35 cellular contexts compared by ENCODE assay signal in the genomic region with DNA sequence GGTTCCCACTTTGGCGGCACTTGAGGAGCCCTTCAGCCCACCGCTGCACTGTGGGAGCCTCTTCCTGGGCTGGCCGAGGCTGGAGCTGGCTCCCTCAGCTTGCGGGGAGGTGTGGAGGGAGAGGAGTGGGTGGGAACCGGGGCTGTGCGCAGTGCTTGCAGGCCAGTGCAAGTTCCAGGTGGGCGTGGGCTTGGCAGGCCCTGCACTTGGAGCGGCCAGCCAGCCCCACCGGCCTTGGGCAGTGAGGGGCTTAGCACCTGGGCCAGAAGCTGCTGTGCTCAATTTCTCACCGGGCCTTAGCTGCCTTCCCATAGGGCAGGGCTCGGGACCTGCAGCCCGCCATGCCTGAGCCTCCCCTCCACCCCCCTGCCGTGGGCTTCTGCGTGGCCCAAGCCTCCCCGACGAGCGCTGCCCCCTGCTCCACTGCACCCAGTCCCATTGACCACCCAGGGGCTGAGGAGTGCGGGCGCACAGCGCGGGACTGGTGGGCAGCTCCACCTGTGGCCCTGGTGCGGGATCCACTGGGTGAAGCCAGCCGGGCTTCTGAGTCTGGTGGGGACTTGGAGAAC.
DNase-seq lines count a peak whose midpoint lies in the region; ATAC-seq, FAIRE-seq and TF ChIP-seq lines count a peak whose summit lies in the region.
"Had no signal": no experiment of that assay in that cellular context is flagged by ENCODE, and none has a peak within 500 bp of the region (broad histone marks: within the 10 kb centered on the region; RNA-seq: fewer than 3 reads in every experiment).

No MANE protein-coding gene starts in this region.

- no peaks in the 10 kb centered on the region for H3K36me3 Mint-ChIP-seq in chondrocyte (ENCODE audit: low read depth)
- H3K36me3 Mint-ChIP-seq: CD14-positive monocyte; CD4-positive, alpha-beta memory T cell; CD8-positive, alpha-beta memory T cell; CD8-positive, alpha-beta T cell had no signal

- H3K27ac Mint-ChIP-seq in chondrocyte (ENCODE audit: unreplicated experiment): no peak overlapping the region
- H3K27ac Mint-ChIP-seq: B cell; CD4-positive, alpha-beta memory T cell; CD4-positive, alpha-beta T cell; CD8-positive, alpha-beta memory T cell; CD8-positive, alpha-beta T cell had no signal

- H3K27me3 Mint-ChIP-seq in chondrocyte (ENCODE audit: low read depth): peaks cover 4% of the 10 kb centered on the region
- H3K27me3 Mint-ChIP-seq: B cell; CD4-positive, alpha-beta memory T cell; CD4-positive, alpha-beta T cell; CD4-positive, CD25-positive, alpha-beta regulatory T cell had no signal

- no peaks in the 10 kb centered on the region for H3K4me1 Mint-ChIP-seq in chondrocyte (ENCODE audit: low read depth)
- H3K4me1 Mint-ChIP-seq: B cell; CD14-positive monocyte; CD8-positive, alpha-beta memory T cell had no signal

- ATAC-seq in Right ventricle myocardium inferior (no peak), HG02759 (IDR thresholded peaks at IDR 0.05; ENCODE audit: unreplicated experiment) (no peak)
- ATAC-seq: A549; CD8-positive, alpha-beta T cell had no signal

- no peak overlapping the region for H3K27ac ChIP-seq in kidney (ENCODE audit: low read depth in 2 of 2, low read length in 2 of 2)
- H3K27ac ChIP-seq: 22Rv1; A549; BLaER1; BLaER1 treated with 17β-estradiol and CSF1 and Interleukin-3, amounts not matched to agents 10 nM and 100 nM; C4-2B had no signal

- H3K4me3 ChIP-seq in kidney (ENCODE audit: low read length in 2 of 2): no peak overlapping the region
- H3K4me3 ChIP-seq: A549; BLaER1; BLaER1 treated with 17β-estradiol and CSF1 and Interleukin-3, amounts not matched to agents 10 nM and 100 nM had no signal

- DNase-seq in activated gamma-delta T cell (lab: John Stamatoyannopoulos, UW) (peak; percentile 5), activated gamma-delta T cell treated with Interleukin-2 at 50 U/mL for 16 hours (no peak), chondrocyte (ENCODE audit: low spot score) (peak; percentile 85), kidney (peak; percentile 66), Right ventricle myocardium inferior (ENCODE audit: missing footprints) (no peak)
- DNase-seq: 8988T; ACHN; AML-193; BE2C; C1 segment of cervical spinal cord; Caco-2; Calu3; CD4-positive, alpha-beta memory T cell; CD4-positive, alpha-beta T cell; CD4-positive, CD25-positive, alpha-beta regulatory T cell; CD8-positive, alpha-beta memory T cell; CD8-positive, alpha-beta T cell; COR-L47; DMS 273 treated with DMSO at 0.1 percent for 48 hours; DMS153; DMS53; DMS79; DMS79 treated with DMSO at 0.1 percent for 48 hours; DND-41; EL had no signal

- H3K9me3 Mint-ChIP-seq in chondrocyte (ENCODE audit: low read depth): peaks cover 31% of the 10 kb centered on the region
- H3K9me3 Mint-ChIP-seq: CD4-positive, alpha-beta T cell; CD8-positive, alpha-beta T cell had no signal

- H3K4me1 ChIP-seq in kidney (ENCODE audit: control insufficient read depth in 1 of 2, insufficient read depth in 1 of 2, low read depth in 1 of 2, low read length in 2 of 2): no peaks in the 10 kb centered on the region
- H3K4me1 ChIP-seq: A549; BE2C; BLaER1; BLaER1 treated with 17β-estradiol and CSF1 and Interleukin-3, amounts not matched to agents 10 nM and 100 nM; Caco-2 had no signal

- no peaks in the 10 kb centered on the region for H3K36me3 ChIP-seq in kidney (ENCODE audit: control insufficient read depth in 1 of 2, insufficient read depth in 2 of 2, low read length in 2 of 2)
- H3K36me3 ChIP-seq: BE2C; BLaER1; BLaER1 treated with 17β-estradiol and CSF1 and Interleukin-3, amounts not matched to agents 10 nM and 100 nM had no signal

- intact Hi-C loops in kidney (cut with DNase I) (no loop called here), Right ventricle myocardium inferior (cut with DNase I) (no loop called here)

- no peak for FAIRE-seq in kidney (lab: Jason Lieb, UNC)
- FAIRE-seq: A204.1, A549, D721Med had no signal

- no peak for TF ChIP-seq CTCF in chondrocyte (IDR thresholded peaks at IDR 0.05)
- TF ChIP-seq CTCF in kidney (IDR thresholded peaks at IDR 0.05; ENCODE audit: borderline replicate concordance, extremely low read depth, insufficient read depth): no peak

- no peak overlapping the region for H3K4me3 Mint-ChIP-seq in chondrocyte (ENCODE audit: unreplicated experiment)
- H3K4me3 Mint-ChIP-seq: B cell; CD14-positive monocyte; CD4-positive, alpha-beta memory T cell; CD4-positive, alpha-beta T cell; CD4-positive, CD25-positive, alpha-beta regulatory T cell; CD8-positive, alpha-beta memory T cell; CD8-positive, alpha-beta T cell had no signal

- no peaks in the 10 kb centered on the region for H3K9me3 ChIP-seq in kidney (ENCODE audit: control insufficient read depth in 1 of 2, low read length in 2 of 2)
- H3K9me3 ChIP-seq: A549, BE2C, Caco-2 had no signal

- no peak overlapping the region for H3K9ac ChIP-seq in kidney (ENCODE audit: low read length in 2 of 2)
- H3K9ac ChIP-seq: BLaER1; BLaER1 treated with 17β-estradiol and CSF1 and Interleukin-3, amounts not matched to agents 10 nM and 100 nM had no signal

Comparison
In these comparisons a context has a peak if more than half of its experiments do, and no peak if none do; other contexts are left out.
1. DNase-seq: peak in activated gamma-delta T cell (single experiment), chondrocyte (single experiment) and kidney (single experiment); none in activated gamma-delta T cell treated with Interleukin-2 at 50 U/mL for 16 hours (single experiment) and Right ventricle myocardium inferior (single experiment).